Comparison of ENCODE assay signal across 8 cellular contexts in the genomic region with DNA sequence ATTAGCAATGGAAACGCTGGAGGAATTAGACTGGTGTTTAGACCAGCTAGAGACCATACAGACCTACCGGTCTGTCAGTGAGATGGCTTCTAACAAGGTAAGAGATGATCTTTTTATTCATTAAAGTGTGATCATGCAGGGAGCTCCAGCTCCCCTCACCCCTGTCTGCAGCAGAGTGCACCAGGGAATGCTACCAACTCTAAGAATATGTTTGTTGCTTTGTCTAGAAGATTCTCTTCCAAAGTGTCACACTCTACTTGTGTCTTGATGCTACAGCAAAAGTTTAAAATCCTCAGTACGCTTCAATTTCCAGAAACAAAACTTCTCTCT.
A peak's percentile ranks its signal among the peaks of the same experiment; 100 is the strongest.
DNase-seq lines count a peak whose midpoint lies in the region; ATAC-seq, FAIRE-seq and TF ChIP-seq lines count a peak whose summit lies in the region.

No MANE protein-coding gene starts in this region.

- H3K27ac Mint-ChIP-seq in naive B cell = peak overlapping the region; percentile 98 to 100 (median 100)

- ATAC-seq in HG03442 (IDR thresholded peaks at IDR 0.05; ENCODE audit: unreplicated experiment) (peak; percentile 3), naive B cell (ENCODE audit: low read depth in 2 of 2) (no peak), GM21737 (IDR thresholded peaks at IDR 0.05; ENCODE audit: unreplicated experiment) (no peak)

- H3K4me3 Mint-ChIP-seq in naive B cell = peak overlapping the region; percentile 89 to 100 (median 100)

- no peaks in the 10 kb centered on the region for H3K27me3 ChIP-seq in ACC112 (ENCODE audit: insufficient read depth, low read length)
- H3K27me3 ChIP-seq in duodenal mucosa (ENCODE audit: control insufficient read depth in 1 of 2, insufficient read depth in 2 of 2, low read length in 2 of 2) = no peaks in the 10 kb centered on the region

- H3K4me3 ChIP-seq in ACC112 (ENCODE audit: low read depth, low read length) = peak overlapping the region; percentile 78
- H3K4me3 ChIP-seq in duodenal mucosa (ENCODE audit: low read depth in 1 of 2, low read length in 2 of 2) = peak overlapping the region; percentile 68 to 87

- POLR2A ChIA-PET in RWPE1 (lab: Yijun Ruan, JAX; ENCODE audit: low non-redundant PET) = no interaction called here

- peaks cover 13 to 17% of the 10 kb centered on the region in 2 donors for H3K36me3 Mint-ChIP-seq in naive B cell

- peak overlapping the region; percentile 94 for H2AFZ ChIP-seq in ACC112 (ENCODE audit: low read length, unreplicated experiment)

- H3K4me1 ChIP-seq in ACC112 (ENCODE audit: control insufficient read depth, insufficient read depth, low read length, unreplicated experiment) (peaks cover 5% of the 10 kb centered on the region), duodenal mucosa (ENCODE audit: control insufficient read depth in 1 of 2, insufficient read depth in 2 of 2, low read length in 2 of 2) (peaks cover 23 to 33% of the 10 kb centered on the region in 2 donors)

- no peaks in the 10 kb centered on the region for H3K27me3 Mint-ChIP-seq in naive B cell

- no peak for FAIRE-seq in RCC 7860 (lab: Jason Lieb, UNC)

- H3K9me3 Mint-ChIP-seq in naive B cell = peaks cover 0 to 2% (median 0%) of the 10 kb centered on the region in 7 donors

- no peaks in the 10 kb centered on the region for H3K79me2 ChIP-seq in ACC112 (ENCODE audit: control insufficient read depth, insufficient read depth, low read length, unreplicated experiment)

- TF ChIP-seq CTCF in RWPE1 (conservative IDR thresholded peaks at IDR 0.05; ENCODE audit: low read depth) = no peak

- H3K4me1 Mint-ChIP-seq in naive B cell = peaks cover 58 to 61% (median 60%) of the 10 kb centered on the region in 3 donors

- H3K9ac ChIP-seq in duodenal mucosa (ENCODE audit: low read depth in 1 of 2, low read length in 2 of 2) = peak overlapping the region; percentile 56 to 71

- CTCF ChIA-PET in RWPE1 (lab: Yijun Ruan, JAX) = interaction anchor here (1.7 kb wide), 1 partner anchor 15 kb away, joined by 3 read pairs; no protein-coding TSS in a partner anchor

- DNase-seq in naive B cell (no peak), RWPE1 (ENCODE audit: low spot score) (no peak), NCI-H748 treated with DMSO at 0.1 percent for 48 hours (lab: John Stamatoyannopoulos, UW) (no peak), RCC 7860 (ENCODE audit: low spot score) (no peak)

- no peaks in the 10 kb centered on the region for H3K9me3 ChIP-seq in duodenal mucosa (ENCODE audit: control insufficient read depth in 1 of 2, low read length in 2 of 2)

- H3K36me3 ChIP-seq in ACC112 (ENCODE audit: insufficient read depth, low read length) (no peaks in the 10 kb centered on the region), duodenal mucosa (ENCODE audit: control insufficient read depth in 1 of 2, insufficient read depth in 2 of 2, low read length in 2 of 2) (no peaks in the 10 kb centered on the region)

- H3K27ac ChIP-seq in ACC112 (ENCODE audit: low read depth, low read length) (peak overlapping the region; percentile 81; the same call in 1 of the 2 replicates), duodenal mucosa (ENCODE audit: low read depth, low read length) (peak overlapping the region; percentile 76), RWPE1 (no peak overlapping the region)
